Comparison of ENCODE assay signal across 29 cellular contexts in genomic region chr4:60195256-60195655, GRCh38.
"Had no signal": no experiment of that assay in that cellular context is flagged by ENCODE, and none has a peak within 500 bp of the region (broad histone marks: within the 10 kb centered on the region; RNA-seq: fewer than 3 reads in every experiment).

No MANE protein-coding gene starts in this region.

- H3K4me3 ChIP-seq: body of pancreas, heart left ventricle had no signal

- DNase-seq: activated B cell treated with CpG ODN at 0.5 μM for 24 hours; activated CD4-positive, alpha-beta T cell treated with anti-CD3 and anti-CD28 coated beads for 48 hours; activated CD4-positive, alpha-beta T cell treated with anti-CD3 and anti-CD28 coated beads, Interleukin-2, amount 50 U/mL, for 1 hour; activated CD4-positive, alpha-beta T cell treated with anti-CD3 and anti-CD28 coated beads, Interleukin-2, amount 50 U/mL, for 48 hours; activated CD8-positive, alpha-beta memory T cell treated with anti-CD3 and anti-CD28 coated beads for 24 hours; activated CD8-positive, alpha-beta T cell treated with anti-CD3 and anti-CD28 coated beads for 36 hours; activated effector memory CD4-positive, alpha-beta T cell treated with Interleukin-2 at 50 U/mL for 16 hours; activated gamma-delta T cell treated with Interleukin-2 at 50 U/mL for 16 hours; activated naive CD4-positive, alpha-beta T cell treated with anti-CD3 and anti-CD28 coated beads, Interleukin-2, amount 50 U/mL, for 16 hours; activated naive CD4-positive, alpha-beta T cell treated with Interleukin-2 at 50 U/mL for 16 hours; activated T-cell treated with anti-CD3 and anti-CD28 coated beads, Interleukin-2, amount 50 U/mL, for 4 hours; amygdala; aorta; body of pancreas; caudate nucleus; cortex of kidney; dermis blood vessel endothelial cell; effector memory CD4-positive, alpha-beta T cell; endodermal cell; foreskin fibroblast; glutamatergic neuron; heart left ventricle; T-helper 1 cell; T-helper 17 cell; T1000; WERI-Rb-1 had no signal

- H3K36me3 ChIP-seq: heart left ventricle, WERI-Rb-1 had no signal

- H3K27me3 ChIP-seq: body of pancreas, heart left ventricle had no signal

- H3K9me3 ChIP-seq: body of pancreas had no signal

- H3K4me3 Mint-ChIP-seq: activated B cell treated with CpG ODN at 0.5 μM for 24 hours; activated CD8-positive, alpha-beta T cell treated with anti-CD3 and anti-CD28 coated beads for 36 hours; activated naive CD8-positive, alpha-beta T cell; activated T-cell treated with anti-CD3 and anti-CD28 coated beads, Interleukin-2, amount 50 U/mL, for 4 hours; activated T-helper 17 cell treated with anti-CD3 and anti-CD28 coated beads, Interleukin-2, amount 50 U/mL, for 72 hours; endodermal cell; T-helper 17 cell; T-helper 2 cell treated with Interferon-gamma antibody and Interleukin-4, amounts not matched to agents 5 μg/mL and 100 μg/mL, for 36 hours had no signal

- H3K27ac ChIP-seq: body of pancreas, heart left ventricle, WERI-Rb-1 had no signal

- H3K4me1 Mint-ChIP-seq: activated B cell treated with CpG ODN at 0.5 μM for 24 hours; activated T-helper 17 cell treated with anti-CD3 and anti-CD28 coated beads, Interleukin-2, amount 50 U/mL, for 72 hours; endodermal cell; T-helper 17 cell had no signal

- H3K27me3 Mint-ChIP-seq: activated B cell treated with CpG ODN at 0.5 μM for 24 hours; activated CD8-positive, alpha-beta T cell treated with anti-CD3 and anti-CD28 coated beads for 36 hours; activated naive CD8-positive, alpha-beta T cell; activated T-helper 17 cell treated with anti-CD3 and anti-CD28 coated beads, Interleukin-2, amount 50 U/mL, for 72 hours; T-helper 17 cell had no signal

- H3K27ac Mint-ChIP-seq: activated B cell treated with CpG ODN at 0.5 μM for 24 hours; activated CD8-positive, alpha-beta T cell treated with anti-CD3 and anti-CD28 coated beads for 36 hours; activated naive CD8-positive, alpha-beta T cell; activated T-helper 17 cell treated with anti-CD3 and anti-CD28 coated beads, Interleukin-2, amount 50 U/mL, for 72 hours; endodermal cell; T-helper 17 cell; T-helper 2 cell treated with Interferon-gamma antibody and Interleukin-4, amounts not matched to agents 5 μg/mL and 100 μg/mL, for 36 hours had no signal

- H3K36me3 Mint-ChIP-seq: activated naive CD8-positive, alpha-beta T cell had no signal
